In the genomic region with DNA sequence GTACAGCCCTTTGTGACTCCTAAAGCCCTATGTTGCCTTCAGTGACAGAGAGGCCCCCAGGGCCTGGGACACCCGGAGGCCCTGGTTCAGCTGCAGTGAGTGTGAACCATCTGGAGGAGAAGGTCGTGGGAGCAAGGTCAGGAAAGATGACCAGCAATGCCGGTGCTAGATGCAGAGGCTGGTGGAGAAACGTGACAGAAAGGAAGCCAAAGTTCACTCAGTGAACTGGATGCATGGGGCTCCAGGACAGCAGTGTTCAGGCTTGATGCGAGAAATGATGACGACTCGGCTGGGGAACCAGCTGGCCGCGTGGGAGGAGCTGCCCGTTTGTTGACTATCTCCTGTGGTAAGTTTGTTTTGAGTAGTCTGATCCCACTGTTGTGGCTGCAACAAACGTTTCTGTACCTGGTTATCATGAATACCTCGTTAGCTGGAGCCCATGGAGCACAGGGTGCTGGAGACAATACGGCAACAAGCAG, we compare ENCODE assay signal across 1 cellular context.
TF ChIP-seq lines count a peak whose summit lies in the region.

No MANE protein-coding gene starts in this region.

TF ChIP-seq in HepG2, 621 proteins besides CTCF, POLR2A, EP300 and RAD21 (continued from another document and continues in another):
- TF ChIP-seq ARHGAP35 (CRISPR knock-in tag; IDR thresholded peaks at IDR 0.05; ENCODE audit: borderline replicate concordance) (no peak), NFE2L1 (CRISPR knock-in tag; IDR thresholded peaks at IDR 0.05; ENCODE audit: borderline replicate concordance) (no peak), ZNF263 (CRISPR knock-in tag; IDR thresholded peaks at IDR 0.05) (0 out of 2 replicates have a peak, but pooled peaks have one; percentile 25), ZNF326 (CRISPR knock-in tag; IDR thresholded peaks at IDR 0.05; ENCODE audit: borderline replicate concordance) (no peak), ZNF557 (CRISPR knock-in tag; IDR thresholded peaks at IDR 0.05) (no peak), RFX5 (IDR thresholded peaks at IDR 0.05; ENCODE audit: low read depth, low read length) (no peak), ZNF792 (CRISPR knock-in tag; IDR thresholded peaks at IDR 0.05) (no peak), ZNF138 (CRISPR knock-in tag; IDR thresholded peaks at IDR 0.05; ENCODE audit: low read depth) (no peak), HNRNPK (IDR thresholded peaks at IDR 0.05; ENCODE audit: low read depth, low read length, poor library complexity, severe bottlenecking) (no peak), ETV6 (CRISPR knock-in tag; conservative IDR thresholded peaks at IDR 0.05) (no peak), THAP11 (CRISPR knock-in tag; IDR thresholded peaks at IDR 0.05) (peak; percentile 41), SIN3A (IDR thresholded peaks at IDR 0.05; ENCODE audit: borderline replicate concordance, low read depth, low read length) (no peak), ZNF816 (CRISPR knock-in tag; IDR thresholded peaks at IDR 0.05; ENCODE audit: borderline replicate concordance) (no peak), ISL2 (CRISPR knock-in tag; IDR thresholded peaks at IDR 0.05) (no peak), REXO4 (CRISPR knock-in tag; IDR thresholded peaks at IDR 0.05; ENCODE audit: borderline replicate concordance) (no peak), YY1 (IDR thresholded peaks at IDR 0.05; ENCODE audit: insufficient read depth, insufficient replicate concordance, low read depth, low read length) (no peak), ZNF337 (CRISPR knock-in tag; IDR thresholded peaks at IDR 0.05; ENCODE audit: borderline replicate concordance, low read depth) (no peak), FOSL1 (CRISPR knock-in tag; IDR thresholded peaks at IDR 0.05; ENCODE audit: borderline replicate concordance) (no peak), SALL1 (CRISPR knock-in tag; IDR thresholded peaks at IDR 0.05) (peak; percentile 81), TMF1 (CRISPR knock-in tag; IDR thresholded peaks at IDR 0.05; ENCODE audit: low read depth) (no peak), NRL (CRISPR knock-in tag; IDR thresholded peaks at IDR 0.05; ENCODE audit: borderline replicate concordance) (no peak), ZNF354B (CRISPR knock-in tag; IDR thresholded peaks at IDR 0.05) (no peak), MZF1 (CRISPR knock-in tag; IDR thresholded peaks at IDR 0.05; ENCODE audit: borderline replicate concordance) (no peak), AHR (CRISPR knock-in tag; IDR thresholded peaks at IDR 0.05) (no peak), ZNF672 (CRISPR knock-in tag; IDR thresholded peaks at IDR 0.05) (no peak), ZNF121 (CRISPR knock-in tag; IDR thresholded peaks at IDR 0.05) (0 out of 2 replicates have a peak, but pooled peaks have one; percentile 26)
- TF ChIP-seq, protein P1, sequence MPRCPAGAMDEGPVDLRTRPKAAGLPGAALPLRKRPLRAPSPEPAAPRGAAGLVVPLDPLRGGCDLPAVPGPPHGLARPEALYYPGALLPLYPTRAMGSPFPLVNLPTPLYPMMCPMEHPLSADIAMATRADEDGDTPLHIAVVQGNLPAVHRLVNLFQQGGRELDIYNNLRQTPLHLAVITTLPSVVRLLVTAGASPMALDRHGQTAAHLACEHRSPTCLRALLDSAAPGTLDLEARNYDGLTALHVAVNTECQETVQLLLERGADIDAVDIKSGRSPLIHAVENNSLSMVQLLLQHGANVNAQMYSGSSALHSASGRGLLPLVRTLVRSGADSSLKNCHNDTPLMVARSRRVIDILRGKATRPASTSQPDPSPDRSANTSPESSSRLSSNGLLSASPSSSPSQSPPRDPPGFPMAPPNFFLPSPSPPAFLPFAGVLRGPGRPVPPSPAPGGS (CRISPR knock-in tag; IDR thresholded peaks at IDR 0.05) = no peak
- TF ChIP-seq, protein P2, sequence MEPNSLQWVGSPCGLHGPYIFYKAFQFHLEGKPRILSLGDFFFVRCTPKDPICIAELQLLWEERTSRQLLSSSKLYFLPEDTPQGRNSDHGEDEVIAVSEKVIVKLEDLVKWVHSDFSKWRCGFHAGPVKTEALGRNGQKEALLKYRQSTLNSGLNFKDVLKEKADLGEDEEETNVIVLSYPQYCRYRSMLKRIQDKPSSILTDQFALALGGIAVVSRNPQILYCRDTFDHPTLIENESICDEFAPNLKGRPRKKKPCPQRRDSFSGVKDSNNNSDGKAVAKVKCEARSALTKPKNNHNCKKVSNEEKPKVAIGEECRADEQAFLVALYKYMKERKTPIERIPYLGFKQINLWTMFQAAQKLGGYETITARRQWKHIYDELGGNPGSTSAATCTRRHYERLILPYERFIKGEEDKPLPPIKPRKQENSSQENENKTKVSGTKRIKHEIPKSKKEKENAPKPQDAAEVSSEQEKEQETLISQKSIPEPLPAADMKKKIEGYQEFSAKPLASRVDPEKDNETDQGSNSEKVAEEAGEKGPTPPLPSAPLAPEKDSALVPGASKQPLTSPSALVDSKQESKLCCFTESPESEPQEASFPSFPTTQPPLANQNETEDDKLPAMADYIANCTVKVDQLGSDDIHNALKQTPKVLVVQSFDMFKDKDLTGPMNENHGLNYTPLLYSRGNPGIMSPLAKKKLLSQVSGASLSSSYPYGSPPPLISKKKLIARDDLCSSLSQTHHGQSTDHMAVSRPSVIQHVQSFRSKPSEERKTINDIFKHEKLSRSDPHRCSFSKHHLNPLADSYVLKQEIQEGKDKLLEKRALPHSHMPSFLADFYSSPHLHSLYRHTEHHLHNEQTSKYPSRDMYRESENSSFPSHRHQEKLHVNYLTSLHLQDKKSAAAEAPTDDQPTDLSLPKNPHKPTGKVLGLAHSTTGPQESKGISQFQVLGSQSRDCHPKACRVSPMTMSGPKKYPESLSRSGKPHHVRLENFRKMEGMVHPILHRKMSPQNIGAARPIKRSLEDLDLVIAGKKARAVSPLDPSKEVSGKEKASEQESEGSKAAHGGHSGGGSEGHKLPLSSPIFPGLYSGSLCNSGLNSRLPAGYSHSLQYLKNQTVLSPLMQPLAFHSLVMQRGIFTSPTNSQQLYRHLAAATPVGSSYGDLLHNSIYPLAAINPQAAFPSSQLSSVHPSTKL (CRISPR knock-in tag; IDR thresholded peaks at IDR 0.05) = peak; percentile 84
- TF ChIP-seq, protein P3, sequence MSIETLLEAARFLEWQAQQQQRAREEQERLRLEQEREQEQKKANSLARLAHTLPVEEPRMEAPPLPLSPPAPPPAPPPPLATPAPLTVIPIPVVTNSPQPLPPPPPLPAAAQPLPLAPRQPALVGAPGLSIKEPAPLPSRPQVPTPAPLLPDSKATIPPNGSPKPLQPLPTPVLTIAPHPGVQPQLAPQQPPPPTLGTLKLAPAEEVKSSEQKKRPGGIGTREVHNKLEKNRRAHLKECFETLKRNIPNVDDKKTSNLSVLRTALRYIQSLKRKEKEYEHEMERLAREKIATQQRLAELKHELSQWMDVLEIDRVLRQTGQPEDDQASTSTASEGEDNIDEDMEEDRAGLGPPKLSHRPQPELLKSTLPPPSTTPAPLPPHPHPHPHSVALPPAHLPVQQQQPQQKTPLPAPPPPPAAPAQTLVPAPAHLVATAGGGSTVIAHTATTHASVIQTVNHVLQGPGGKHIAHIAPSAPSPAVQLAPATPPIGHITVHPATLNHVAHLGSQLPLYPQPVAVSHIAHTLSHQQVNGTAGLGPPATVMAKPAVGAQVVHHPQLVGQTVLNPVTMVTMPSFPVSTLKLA (IDR thresholded peaks at IDR 0.05) = peak; percentile 23; the same call in 1 of the 2 replicates
- TF ChIP-seq, protein P4, sequence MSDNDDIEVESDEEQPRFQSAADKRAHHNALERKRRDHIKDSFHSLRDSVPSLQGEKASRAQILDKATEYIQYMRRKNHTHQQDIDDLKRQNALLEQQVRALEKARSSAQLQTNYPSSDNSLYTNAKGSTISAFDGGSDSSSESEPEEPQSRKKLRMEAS (IDR thresholded peaks at IDR 0.05) = no peak
- TF ChIP-seq, protein P5, sequence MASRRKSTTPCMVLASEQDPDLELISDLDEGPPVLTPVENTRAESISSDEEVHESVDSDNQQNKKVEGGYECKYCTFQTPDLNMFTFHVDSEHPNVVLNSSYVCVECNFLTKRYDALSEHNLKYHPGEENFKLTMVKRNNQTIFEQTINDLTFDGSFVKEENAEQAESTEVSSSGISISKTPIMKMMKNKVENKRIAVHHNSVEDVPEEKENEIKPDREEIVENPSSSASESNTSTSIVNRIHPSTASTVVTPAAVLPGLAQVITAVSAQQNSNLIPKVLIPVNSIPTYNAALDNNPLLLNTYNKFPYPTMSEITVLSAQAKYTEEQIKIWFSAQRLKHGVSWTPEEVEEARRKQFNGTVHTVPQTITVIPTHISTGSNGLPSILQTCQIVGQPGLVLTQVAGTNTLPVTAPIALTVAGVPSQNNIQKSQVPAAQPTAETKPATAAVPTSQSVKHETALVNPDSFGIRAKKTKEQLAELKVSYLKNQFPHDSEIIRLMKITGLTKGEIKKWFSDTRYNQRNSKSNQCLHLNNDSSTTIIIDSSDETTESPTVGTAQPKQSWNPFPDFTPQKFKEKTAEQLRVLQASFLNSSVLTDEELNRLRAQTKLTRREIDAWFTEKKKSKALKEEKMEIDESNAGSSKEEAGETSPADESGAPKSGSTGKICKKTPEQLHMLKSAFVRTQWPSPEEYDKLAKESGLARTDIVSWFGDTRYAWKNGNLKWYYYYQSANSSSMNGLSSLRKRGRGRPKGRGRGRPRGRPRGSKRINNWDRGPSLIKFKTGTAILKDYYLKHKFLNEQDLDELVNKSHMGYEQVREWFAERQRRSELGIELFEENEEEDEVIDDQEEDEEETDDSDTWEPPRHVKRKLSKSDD (CRISPR knock-in tag; IDR thresholded peaks at IDR 0.05; ENCODE audit: low read depth) = no peak
- TF ChIP-seq, protein P6, sequence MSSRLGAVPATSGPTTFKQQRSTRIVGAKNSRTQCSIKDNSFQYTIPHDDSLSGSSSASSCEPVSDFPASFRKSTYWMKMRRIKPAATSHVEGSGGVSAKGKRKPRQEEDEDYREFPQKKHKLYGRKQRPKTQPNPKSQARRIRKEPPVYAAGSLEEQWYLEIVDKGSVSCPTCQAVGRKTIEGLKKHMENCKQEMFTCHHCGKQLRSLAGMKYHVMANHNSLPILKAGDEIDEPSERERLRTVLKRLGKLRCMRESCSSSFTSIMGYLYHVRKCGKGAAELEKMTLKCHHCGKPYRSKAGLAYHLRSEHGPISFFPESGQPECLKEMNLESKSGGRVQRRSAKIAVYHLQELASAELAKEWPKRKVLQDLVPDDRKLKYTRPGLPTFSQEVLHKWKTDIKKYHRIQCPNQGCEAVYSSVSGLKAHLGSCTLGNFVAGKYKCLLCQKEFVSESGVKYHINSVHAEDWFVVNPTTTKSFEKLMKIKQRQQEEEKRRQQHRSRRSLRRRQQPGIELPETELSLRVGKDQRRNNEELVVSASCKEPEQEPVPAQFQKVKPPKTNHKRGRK (CRISPR knock-in tag; IDR thresholded peaks at IDR 0.05) = no peak
- TF ChIP-seq, protein P7, sequence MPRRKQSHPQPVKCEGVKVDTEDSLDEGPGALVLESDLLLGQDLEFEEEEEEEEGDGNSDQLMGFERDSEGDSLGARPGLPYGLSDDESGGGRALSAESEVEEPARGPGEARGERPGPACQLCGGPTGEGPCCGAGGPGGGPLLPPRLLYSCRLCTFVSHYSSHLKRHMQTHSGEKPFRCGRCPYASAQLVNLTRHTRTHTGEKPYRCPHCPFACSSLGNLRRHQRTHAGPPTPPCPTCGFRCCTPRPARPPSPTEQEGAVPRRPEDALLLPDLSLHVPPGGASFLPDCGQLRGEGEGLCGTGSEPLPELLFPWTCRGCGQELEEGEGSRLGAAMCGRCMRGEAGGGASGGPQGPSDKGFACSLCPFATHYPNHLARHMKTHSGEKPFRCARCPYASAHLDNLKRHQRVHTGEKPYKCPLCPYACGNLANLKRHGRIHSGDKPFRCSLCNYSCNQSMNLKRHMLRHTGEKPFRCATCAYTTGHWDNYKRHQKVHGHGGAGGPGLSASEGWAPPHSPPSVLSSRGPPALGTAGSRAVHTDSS (CRISPR knock-in tag; conservative IDR thresholded peaks at IDR 0.05) = no peak
- TF ChIP-seq, protein P8, sequence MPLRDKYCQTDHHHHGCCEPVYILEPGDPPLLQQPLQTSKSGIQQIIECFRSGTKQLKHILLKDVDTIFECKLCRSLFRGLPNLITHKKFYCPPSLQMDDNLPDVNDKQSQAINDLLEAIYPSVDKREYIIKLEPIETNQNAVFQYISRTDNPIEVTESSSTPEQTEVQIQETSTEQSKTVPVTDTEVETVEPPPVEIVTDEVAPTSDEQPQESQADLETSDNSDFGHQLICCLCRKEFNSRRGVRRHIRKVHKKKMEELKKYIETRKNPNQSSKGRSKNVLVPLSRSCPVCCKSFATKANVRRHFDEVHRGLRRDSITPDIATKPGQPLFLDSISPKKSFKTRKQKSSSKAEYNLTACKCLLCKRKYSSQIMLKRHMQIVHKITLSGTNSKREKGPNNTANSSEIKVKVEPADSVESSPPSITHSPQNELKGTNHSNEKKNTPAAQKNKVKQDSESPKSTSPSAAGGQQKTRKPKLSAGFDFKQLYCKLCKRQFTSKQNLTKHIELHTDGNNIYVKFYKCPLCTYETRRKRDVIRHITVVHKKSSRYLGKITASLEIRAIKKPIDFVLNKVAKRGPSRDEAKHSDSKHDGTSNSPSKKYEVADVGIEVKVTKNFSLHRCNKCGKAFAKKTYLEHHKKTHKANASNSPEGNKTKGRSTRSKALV (CRISPR knock-in tag; IDR thresholded peaks at IDR 0.05) = no peak
- TF ChIP-seq, protein P9, sequence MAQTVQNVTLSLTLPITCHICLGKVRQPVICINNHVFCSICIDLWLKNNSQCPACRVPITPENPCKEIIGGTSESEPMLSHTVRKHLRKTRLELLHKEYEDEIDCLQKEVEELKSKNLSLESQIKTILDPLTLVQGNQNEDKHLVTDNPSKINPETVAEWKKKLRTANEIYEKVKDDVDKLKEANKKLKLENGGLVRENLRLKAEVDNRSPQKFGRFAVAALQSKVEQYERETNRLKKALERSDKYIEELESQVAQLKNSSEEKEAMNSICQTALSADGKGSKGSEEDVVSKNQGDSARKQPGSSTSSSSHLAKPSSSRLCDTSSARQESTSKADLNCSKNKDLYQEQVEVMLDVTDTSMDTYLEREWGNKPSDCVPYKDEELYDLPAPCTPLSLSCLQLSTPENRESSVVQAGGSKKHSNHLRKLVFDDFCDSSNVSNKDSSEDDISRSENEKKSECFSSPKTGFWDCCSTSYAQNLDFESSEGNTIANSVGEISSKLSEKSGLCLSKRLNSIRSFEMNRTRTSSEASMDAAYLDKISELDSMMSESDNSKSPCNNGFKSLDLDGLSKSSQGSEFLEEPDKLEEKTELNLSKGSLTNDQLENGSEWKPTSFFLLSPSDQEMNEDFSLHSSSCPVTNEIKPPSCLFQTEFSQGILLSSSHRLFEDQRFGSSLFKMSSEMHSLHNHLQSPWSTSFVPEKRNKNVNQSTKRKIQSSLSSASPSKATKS (CRISPR knock-in tag; IDR thresholded peaks at IDR 0.05) = no peak
- TF ChIP-seq, protein P10, sequence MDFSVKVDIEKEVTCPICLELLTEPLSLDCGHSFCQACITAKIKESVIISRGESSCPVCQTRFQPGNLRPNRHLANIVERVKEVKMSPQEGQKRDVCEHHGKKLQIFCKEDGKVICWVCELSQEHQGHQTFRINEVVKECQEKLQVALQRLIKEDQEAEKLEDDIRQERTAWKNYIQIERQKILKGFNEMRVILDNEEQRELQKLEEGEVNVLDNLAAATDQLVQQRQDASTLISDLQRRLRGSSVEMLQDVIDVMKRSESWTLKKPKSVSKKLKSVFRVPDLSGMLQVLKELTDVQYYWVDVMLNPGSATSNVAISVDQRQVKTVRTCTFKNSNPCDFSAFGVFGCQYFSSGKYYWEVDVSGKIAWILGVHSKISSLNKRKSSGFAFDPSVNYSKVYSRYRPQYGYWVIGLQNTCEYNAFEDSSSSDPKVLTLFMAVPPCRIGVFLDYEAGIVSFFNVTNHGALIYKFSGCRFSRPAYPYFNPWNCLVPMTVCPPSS (IDR thresholded peaks at IDR 0.05) = no peak
